In genomic region chr2:233267516-233268245, GRCh38 we compare ENCODE assay signal across 9 cellular contexts. TPM values are rescaled to one million over a fixed set of nuclear protein-coding genes. Genes with fewer than 3 reads are reported as not detected.
DNase-seq lines count a peak whose midpoint lies in the region; ATAC-seq, FAIRE-seq and TF ChIP-seq lines count a peak whose summit lies in the region.
"Had no signal": no experiment of that assay in that cellular context is flagged by ENCODE, and none has a peak within 500 bp of the region (broad histone marks: within the 10 kb centered on the region; RNA-seq: fewer than 3 reads in every experiment).

No MANE protein-coding gene starts in this region.

- peak; percentile 93 for FAIRE-seq in GM19239 (lab: Jason Lieb, UNC)

- H3K27ac Mint-ChIP-seq in type B pancreatic cell, result no peak overlapping the region

- DNase-seq in GM19239 (ENCODE audit: insufficient read length, low spot score), result peak; percentile 23
- peak; percentile 56 for DNase-seq in activated T-cell treated with anti-CD3 and anti-CD28 coated beads for 24 hours (ENCODE audit: low read depth)
- DNase-seq in stimulated activated CD4-positive, alpha-beta T cell treated with anti-CD3 and anti-CD28 coated beads, Interleukin-15, amount 100 ng/mL, for 24 hours, result peak; percentile 75
- no peak for DNase-seq in cerebellar cortex (ENCODE audit: low spot score)
- no peak for DNase-seq in cerebellar nuclear complex (lab: John Stamatoyannopoulos, UW)
- DNase-seq in type B pancreatic cell (ENCODE audit: extremely low spot score, unreplicated experiment), result no peak
- no peak for DNase-seq in EL

- TF ChIP-seq CTCF in type B pancreatic cell (conservative IDR thresholded peaks at IDR 0.05), result no peak

- H3K27me3 Mint-ChIP-seq in type B pancreatic cell, result no peaks in the 10 kb centered on the region

- no peak overlapping the region for H3K4me3 Mint-ChIP-seq in type B pancreatic cell

- ATAC-seq in HG03439 (IDR thresholded peaks at IDR 0.05; ENCODE audit: unreplicated experiment), result peak; percentile 65

- no peaks in the 10 kb centered on the region for H3K4me1 Mint-ChIP-seq in type B pancreatic cell (ENCODE audit: unreplicated experiment)

- H3K9me3 Mint-ChIP-seq in type B pancreatic cell, result no peaks in the 10 kb centered on the region

- peaks cover 31% of the 10 kb centered on the region for H3K36me3 Mint-ChIP-seq in type B pancreatic cell

RNA-seq across cellular contexts. Expression of gene ATG16L1, which starts 16.2 kb away (rescaled TPM):
- 50.3 and 123 TPM in 2 replicates for total RNA-seq in type B pancreatic cell (ENCODE audit: low replicate concordance)

RNA-seq across cellular contexts. Expression of gene SAG, which starts 39.9 kb away (rescaled TPM):
- total RNA-seq in type B pancreatic cell (ENCODE audit: low replicate concordance), result 0.43 TPM in 1 of 2 replicates, not detected in the other
- total RNA-seq: HT1080 had no signal

Comparison
In these comparisons a context has a peak if more than half of its experiments do, and no peak if none do; other contexts are left out.
1. DNase-seq: peak in GM19239 (single experiment), activated T-cell treated with anti-CD3 and anti-CD28 coated beads for 24 hours (single experiment) and stimulated activated CD4-positive, alpha-beta T cell treated with anti-CD3 and anti-CD28 coated beads, Interleukin-15, amount 100 ng/mL, for 24 hours (single experiment); none in cerebellar cortex (single experiment), cerebellar nuclear complex (0 of 2), type B pancreatic cell (single experiment) and EL (single experiment).